In the genomic region with DNA sequence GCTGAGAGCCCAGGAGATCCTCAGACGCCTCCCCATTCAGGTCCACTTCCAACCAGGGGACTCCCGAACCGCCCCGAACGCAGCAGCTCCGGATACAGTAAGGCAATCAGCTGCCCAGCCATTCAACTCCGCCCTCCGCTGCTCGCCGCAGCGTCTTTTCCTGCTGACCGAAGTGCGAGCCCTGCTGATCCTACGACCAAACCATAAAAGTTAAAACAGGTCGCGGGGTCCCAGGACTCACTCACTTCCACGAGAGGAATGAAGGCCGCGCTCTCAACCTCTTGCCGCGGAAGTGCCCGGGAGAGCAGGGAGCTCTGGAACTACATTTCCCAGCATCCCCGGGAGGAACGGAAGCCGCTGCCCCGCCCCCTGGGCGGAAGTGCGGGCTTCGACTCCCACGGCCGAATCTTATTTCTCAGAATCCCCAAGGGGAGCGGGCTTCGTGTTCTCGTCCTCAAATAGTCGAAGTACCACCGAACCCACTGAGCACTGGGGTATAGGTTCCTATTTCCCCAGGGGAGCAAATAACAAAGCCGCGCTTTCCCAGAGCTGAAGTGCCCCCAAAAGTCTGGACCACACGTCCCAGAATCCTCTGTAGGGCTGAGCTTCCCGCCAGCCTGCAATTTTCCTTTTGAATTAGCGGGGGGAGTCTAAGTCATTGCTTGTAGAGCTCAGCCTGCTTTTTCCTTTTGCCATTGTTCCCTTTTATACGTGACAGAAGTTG, we compare ENCODE assay signal across 8 cellular contexts. TPM values are rescaled to one million over a fixed set of nuclear protein-coding genes. Genes with fewer than 3 reads are reported as not detected.
DNase-seq lines count a peak whose midpoint lies in the region; ATAC-seq and TF ChIP-seq lines count a peak whose summit lies in the region.

ZNF45 (minus strand) TSS at position 298 of the 724 bp plus-strand sequence. CDS start 13,097 bp downstream, outside the sequence.

- H2BK120ac ChIP-seq in trophoblast cell (ENCODE audit: insufficient read depth, low read length, poor library complexity) = peak within 1 kb of the TSS; percentile 10

- H3K36me3 ChIP-seq in adipocyte (ENCODE audit: control insufficient read depth, insufficient read depth, low read length, severe bottlenecking) = peaks cover 22% of the 10 kb centered on the region
- peaks cover 6 to 7% of the 10 kb centered on the region in 2 experiments for H3K36me3 ChIP-seq in trophoblast cell (ENCODE audit: control insufficient read depth in 1 of 2, insufficient read depth in 2 of 2, low read length in 2 of 2)
- H3K36me3 ChIP-seq in transverse colon = peaks cover 0 to 25% (median 12%) of the 10 kb centered on the region in 4 donors

- peak within 1 kb of the TSS; percentile 29 for H4K91ac ChIP-seq in trophoblast cell (ENCODE audit: low read depth, low read length)

- no peak within 1 kb of the TSS for H3K18ac ChIP-seq in trophoblast cell (ENCODE audit: low read length)

- H3K9me3 ChIP-seq in adipocyte (ENCODE audit: control insufficient read depth, low read length) (no peaks in the 10 kb centered on the region), trophoblast cell (ENCODE audit: insufficient read depth, low read depth, low read length) (no peaks in the 10 kb centered on the region), transverse colon (peaks cover 0 to 4% of the 10 kb centered on the region in 2 donors)

- H2BK5ac ChIP-seq in trophoblast cell (ENCODE audit: low read depth, low read length, poor library complexity) = peak within 1 kb of the TSS; percentile 14

- H3K23ac ChIP-seq in trophoblast cell (ENCODE audit: low read length) = no peak within 1 kb of the TSS

- H2AFZ ChIP-seq in trophoblast cell (ENCODE audit: insufficient read depth, low read length, poor library complexity) = peak within 1 kb of the TSS; percentile 95

- H2BK12ac ChIP-seq in trophoblast cell (ENCODE audit: low read length) = no peak within 1 kb of the TSS

- H4K8ac ChIP-seq in trophoblast cell (ENCODE audit: low read depth, low read length) = peak within 1 kb of the TSS; percentile 79

- peaks cover 2% of the 10 kb centered on the region for H3K79me1 ChIP-seq in trophoblast cell (ENCODE audit: low read length)

- intact Hi-C loops in Right ventricle myocardium superior (cut with DNase I) = loop anchor here (1.0 kb wide), 1 partner anchor 16 kb away; the partner anchor contains the start of gene ZNF221
- intact Hi-C loops in transverse colon (cut with DNase I; ENCODE audit: low total_unique reads) = loop anchor here (2.0 kb wide), 1 partner anchor 16 kb away; the partner anchor contains the start of gene ZNF221

- DNase-seq in NCI-H1417 treated with DMSO at 0.1 percent for 48 hours (lab: John Stamatoyannopoulos, UW) = peak; percentile 16
- peak; percentile 81 for DNase-seq in T follicular helper cell (ENCODE audit: low read depth)
- DNase-seq in adipocyte (ENCODE audit: low read depth) = peak; percentile 98
- DNase-seq in Right ventricle myocardium superior = peak; percentile 92
- peak; percentile 86 to 94 for DNase-seq in trophoblast cell
- DNase-seq in transverse colon = peak; percentile 90

- in situ Hi-C loops in transverse colon (cut with MboI; ENCODE audit: low pct_ligation_motif_present in 1 of 4, low pct_unique_long_range_greater_than_20kb in 1 of 4, low sequenced_read_pairs in 3 of 4) = no loop called here

- H3K4me1 ChIP-seq in adipocyte (ENCODE audit: control insufficient read depth, insufficient read depth, low read length) (peaks cover 12% of the 10 kb centered on the region), trophoblast cell (ENCODE audit: control insufficient read depth in 1 of 2, insufficient read depth in 2 of 2, low read length in 2 of 2) (peaks cover 0 to 3% of the 10 kb centered on the region in 2 experiments), transverse colon (peaks cover 0 to 20% (median 10%) of the 10 kb centered on the region in 4 donors)

- H3K14ac ChIP-seq in trophoblast cell (ENCODE audit: low read length) = no peak within 1 kb of the TSS

- peak within 1 kb of the TSS; percentile 88 for H4K12ac ChIP-seq in trophoblast cell (ENCODE audit: low read depth, low read length)

- H3K27ac ChIP-seq in trophoblast cell (ENCODE audit: low read depth, low read length) (peak within 1 kb of the TSS; percentile 70), transverse colon (peak within 1 kb of the TSS; percentile 83 to 93 (median 88))

- TF ChIP-seq POLR2A in GM10847 (IDR thresholded peaks at IDR 0.05; ENCODE audit: extremely low read depth, insufficient read length) (peak; percentile 39), transverse colon (IDR thresholded peaks at IDR 0.05) (peak; percentile 24)

- ATAC-seq in HG02759 (IDR thresholded peaks at IDR 0.05; ENCODE audit: unreplicated experiment) = peak; percentile 97
- peak; percentile 100 for ATAC-seq in Right ventricle myocardium superior (ENCODE audit: poor library complexity)

- no CpG with 5 or more reads among the region's 42 CpGs for WGBS in trophoblast cell (ENCODE audit: extremely low coverage, insufficient coverage, insufficient read length)
- WGBS in transverse colon (ENCODE audit: low coverage in 1 of 2), 2 donors = 0% methylated on average over 6 to 34 of the region's 42 CpGs

- H3K4me3 ChIP-seq in adipocyte (ENCODE audit: low read length) (peak within 1 kb of the TSS; percentile 91), trophoblast cell (ENCODE audit: low read depth, low read length) (peak within 1 kb of the TSS; percentile 91), transverse colon (peak within 1 kb of the TSS; percentile 36 to 93 (median 61))

- peak in 1 of 5 experiments; percentile 8 for TF ChIP-seq CTCF in transverse colon (IDR thresholded peaks at IDR 0.05)

- peak within 1 kb of the TSS; percentile 76 for H3K4me2 ChIP-seq in trophoblast cell (ENCODE audit: low read length)

- no peaks in the 10 kb centered on the region for H3K79me2 ChIP-seq in trophoblast cell (ENCODE audit: control insufficient read depth, insufficient read depth, low read length, poor library complexity)

- TF ChIP-seq EP300 in transverse colon (IDR thresholded peaks at IDR 0.05; ENCODE audit: low read depth) = no peak

- H3K27me3 ChIP-seq in adipocyte (replicated peaks; ENCODE audit: control insufficient read depth, insufficient read depth, low read length) (no peaks in the 10 kb centered on the region), trophoblast cell (ENCODE audit: insufficient read depth, low read length) (no peaks in the 10 kb centered on the region), transverse colon (no peaks in the 10 kb centered on the region)

- H2AK5ac ChIP-seq in trophoblast cell (ENCODE audit: low read length) = no peak within 1 kb of the TSS

- H3K4ac ChIP-seq in trophoblast cell (ENCODE audit: low read depth, low read length) = peak within 1 kb of the TSS; percentile 40

- H3K9ac ChIP-seq in adipocyte (ENCODE audit: low read length) (peak within 1 kb of the TSS; percentile 96), trophoblast cell (ENCODE audit: low read length) (peak within 1 kb of the TSS; percentile 97)

RNA-seq across cellular contexts. Expression of gene ZNF45, which starts in this region (rescaled TPM):
- total RNA-seq in Right ventricle myocardium superior (6.1 TPM), transverse colon (10 to 100 TPM in 3 of 4 donors, under 1 TPM in 1; 0.75 to 19.9 (median 11.6) TPM)
- 6.4 and 6.9 TPM in 2 replicates for polyA plus RNA-seq in trophoblast cell (2013)

Comparison
In these comparisons a context has a peak if more than half of its experiments do, and no peak if none do; other contexts are left out.
1. Peak in every context shown above with its lines: DNase-seq, ATAC-seq, H3K4me3 ChIP-seq and H3K27ac ChIP-seq.
2. DNase-seq: peak in every context shown above with its lines; median percentile 98 in adipocyte; 92 in Right ventricle myocardium superior; 90 in trophoblast cell; 90 in transverse colon; 81 in T follicular helper cell; 16 in NCI-H1417 treated with DMSO at 0.1 percent for 48 hours.